In genomic region chr2:61645911-61646310, GRCh38 we compare ENCODE assay signal across 12 cellular contexts.
A peak's percentile ranks its signal among the peaks of the same experiment; 100 is the strongest.
DNase-seq lines count a peak whose midpoint lies in the region; ATAC-seq and TF ChIP-seq lines count a peak whose summit lies in the region.
"Had no signal": no experiment of that assay in that cellular context is flagged by ENCODE, and none has a peak within 500 bp of the region (broad histone marks: within the 10 kb centered on the region; RNA-seq: fewer than 3 reads in every experiment).

No MANE protein-coding gene starts in this region.

- DNase-seq in GM03348 (ENCODE audit: low spot score) (peak; percentile 61), RWPE2 (ENCODE audit: low spot score) (no peak), fibroblast of gingiva (ENCODE audit: low read depth) (peak; percentile 81), NCI-H1930 (lab: John Stamatoyannopoulos, UW) (no peak), SKM-1 treated with dmso at 0.1 percent for 144 hours (lab: John Stamatoyannopoulos, UW; ENCODE audit: unreplicated experiment) (no peak)
- DNase-seq: heart right ventricle; naive thymus-derived CD4-positive, alpha-beta T cell; stimulated activated naive CD4-positive, alpha-beta T cell treated with Interleukin-2 at 50 U/mL for 16 hours had no signal

- H3K9me3 ChIP-seq in RWPE2 (ENCODE audit: severe bottlenecking), result no peaks in the 10 kb centered on the region
- H3K9me3 ChIP-seq in skeletal muscle satellite cell (replicated peaks; ENCODE audit: low read length), result peaks cover 6% of the 10 kb centered on the region

- no peak for TF ChIP-seq CTCF in RWPE2 (IDR thresholded peaks at IDR 0.05; ENCODE audit: poor library complexity, severe bottlenecking)

- H3K4me1 ChIP-seq in RWPE2 (ENCODE audit: insufficient read depth, poor library complexity, severe bottlenecking) (no peaks in the 10 kb centered on the region), skeletal muscle satellite cell (ENCODE audit: control insufficient read depth, insufficient read depth, low read length) (peaks cover 6% of the 10 kb centered on the region)
- H3K4me1 ChIP-seq: heart right ventricle had no signal

- no peaks in the 10 kb centered on the region for H3K27me3 ChIP-seq in RWPE2 (ENCODE audit: insufficient read depth, poor library complexity, severe bottlenecking)
- H3K27me3 ChIP-seq in skeletal muscle satellite cell (ENCODE audit: control insufficient read depth, insufficient read depth, low read length), result no peaks in the 10 kb centered on the region
- H3K27me3 ChIP-seq: heart right ventricle had no signal

- no peak overlapping the region for H3K4me3 ChIP-seq in RWPE2 (ENCODE audit: severe bottlenecking)
- no peak overlapping the region for H3K4me3 ChIP-seq in skeletal muscle satellite cell (ENCODE audit: low read length)
- H3K4me3 ChIP-seq: heart right ventricle had no signal

- peak overlapping the region; percentile 37 for H3K4me2 ChIP-seq in skeletal muscle satellite cell (ENCODE audit: low read length)

- peak; percentile 66 for ATAC-seq in RWPE2 (ENCODE audit: low read depth)
- no peak for ATAC-seq in GM18520 (IDR thresholded peaks at IDR 0.05; ENCODE audit: unreplicated experiment)
- ATAC-seq: heart right ventricle; left lobe of liver; naive thymus-derived CD4-positive, alpha-beta T cell; WTC11 had no signal

- peak overlapping the region; percentile 12 for H3K27ac ChIP-seq in RWPE2 (ENCODE audit: poor library complexity, severe bottlenecking)
- H3K27ac ChIP-seq: heart right ventricle had no signal

- H3K36me3 ChIP-seq in RWPE2 (ENCODE audit: low read depth) (no peaks in the 10 kb centered on the region), skeletal muscle satellite cell (ENCODE audit: insufficient read depth, low read length) (no peaks in the 10 kb centered on the region)
- H3K36me3 ChIP-seq: heart right ventricle had no signal

- H3K9ac ChIP-seq in skeletal muscle satellite cell (ENCODE audit: low read depth, low read length), result peak overlapping the region; percentile 8

Comparison
In these comparisons a context has a peak if more than half of its experiments do, and no peak if none do; other contexts are left out.
1. DNase-seq: peak in GM03348 (single experiment) and fibroblast of gingiva (single experiment); none in RWPE2 (single experiment), NCI-H1930 (0 of 2) and SKM-1 treated with dmso at 0.1 percent for 144 hours (single experiment).